ENCODE assay signal across 30 cellular contexts in the genomic region with DNA sequence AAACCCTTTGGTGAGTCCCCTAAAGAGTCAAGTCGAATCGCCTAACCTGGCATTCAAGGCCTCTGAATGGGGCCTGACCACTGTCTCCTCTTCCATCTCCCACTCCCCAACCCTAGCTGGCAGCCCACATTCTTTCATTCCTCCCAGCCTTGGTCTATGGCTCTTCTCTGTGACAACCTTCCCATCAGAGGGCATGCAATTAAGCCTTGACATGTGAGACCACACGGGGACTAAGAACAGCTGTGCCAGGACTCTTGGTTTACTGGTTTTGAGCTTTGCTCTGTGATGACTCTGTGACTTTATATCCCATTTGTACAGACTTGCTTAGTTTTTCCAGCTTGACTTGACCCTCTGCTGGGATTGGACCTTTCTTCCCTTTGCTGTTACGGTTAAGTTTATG.
"Had no signal": no experiment of that assay in that cellular context is flagged by ENCODE, and none has a peak within 500 bp of the region (broad histone marks: within the 10 kb centered on the region; RNA-seq: fewer than 3 reads in every experiment).

No MANE protein-coding gene starts in this region.

- DNase-seq: activated CD4-positive, alpha-beta memory T cell treated with anti-CD3 and anti-CD28 coated beads for 36 hours; activated CD4-positive, alpha-beta T cell treated with anti-CD3 and anti-CD28 coated beads for 36 hours; activated CD4-positive, alpha-beta T cell treated with anti-CD3 and anti-CD28 coated beads, Interleukin-2, amount 50 U/mL, for 1 hour; activated CD8-positive, alpha-beta memory T cell treated with anti-CD3 and anti-CD28 coated beads, Interleukin-2, amount 50 U/mL, for 4 hours; activated gamma-delta T cell treated with Interleukin-2 at 50 U/mL for 16 hours; activated naive CD4-positive, alpha-beta T cell treated with anti-CD3 and anti-CD28 coated beads for 36 hours; activated T-cell treated with anti-CD3 and anti-CD28 coated beads for 4 hours; activated T-cell treated with anti-CD3 and anti-CD28 coated beads, Interleukin-2, amount 50 U/mL, for 4 hours; adrenal gland; caudate nucleus; cerebellar nuclear complex; NCI-H1048; NCI-H1105 treated with DMSO at 0.1 percent for 48 hours; NCI-H1436; NCI-H1694; NCI-H1930; NCI-H2081 treated with DMSO at 0.1 percent for 48 hours; NCI-H446 treated with DMSO at 0.1 percent for 48 hours; NCI-H524; SHP77; SK-N-SH had no signal

- H3K4me3 ChIP-seq: adrenal gland, MG63, SJSA1 had no signal

- H3K27me3 ChIP-seq: MG63, SJSA1 had no signal

- H3K9me3 ChIP-seq: adrenal gland, SJSA1, SK-N-SH had no signal

- H3K4me2 ChIP-seq: SK-N-SH had no signal

- H3K36me3 ChIP-seq: adrenal gland, MG63, SJSA1 had no signal

- H3K9me3 Mint-ChIP-seq: activated CD4-positive, alpha-beta memory T cell treated with anti-CD3 and anti-CD28 coated beads for 36 hours; activated naive CD4-positive, alpha-beta T cell treated with anti-CD3 and anti-CD28 coated beads for 36 hours; activated naive CD4-positive, alpha-beta T cell treated with anti-CD3 and anti-CD28 coated beads, Interleukin-2, amount 50 U/mL, for 72 hours; activated T-cell treated with anti-CD3 and anti-CD28 coated beads, Interleukin-2, amount 50 U/mL, for 4 hours; activated T-helper 1 cell treated with anti-CD3 and anti-CD28 coated beads, Interleukin-12 subunit alpha, Interleukin-12 subunit beta, Interleukin-2, Interleukin-4 antibody, amounts not matched to agents 30 ng/mL and 10 ng/mL and 1 ng/mL, durations not matched to agents 14 hours and 24 hours and 36 hours; T-helper 1 cell treated with Interleukin-12 subunit alpha and Interleukin-12 subunit beta and Interleukin-4 antibody, amounts not matched to agents 30 μg/mL and 1 μg/mL, for 36 hours had no signal

- H3K27ac Mint-ChIP-seq: activated CD4-positive, alpha-beta memory T cell treated with anti-CD3 and anti-CD28 coated beads for 36 hours; activated CD4-positive, alpha-beta T cell treated with anti-CD3 and anti-CD28 coated beads for 36 hours; activated naive CD4-positive, alpha-beta T cell treated with anti-CD3 and anti-CD28 coated beads for 36 hours; activated naive CD4-positive, alpha-beta T cell treated with anti-CD3 and anti-CD28 coated beads, Interleukin-2, amount 50 U/mL, for 72 hours; activated T-helper 1 cell treated with anti-CD3 and anti-CD28 coated beads, Interleukin-12 subunit alpha, Interleukin-12 subunit beta, Interleukin-2, Interleukin-4 antibody, amounts not matched to agents 30 ng/mL and 10 ng/mL and 1 ng/mL, durations not matched to agents 14 hours and 24 hours and 36 hours; brain; T-helper 1 cell treated with Interleukin-12 subunit alpha and Interleukin-12 subunit beta and Interleukin-4 antibody, amounts not matched to agents 30 μg/mL and 1 μg/mL, for 36 hours; T-helper 2 cell treated with Interferon-gamma antibody and Interleukin-4, amounts not matched to agents 5 μg/mL and 100 μg/mL, for 36 hours had no signal

- H3K27ac ChIP-seq: adrenal gland, SJSA1 had no signal

- ATAC-seq: activated CD4-positive, alpha-beta T cell treated with anti-CD3 and anti-CD28 coated beads for 36 hours; activated CD4-positive, CD25-positive, alpha-beta regulatory T cell treated with anti-CD3 and anti-CD28 coated beads, Interleukin-2, amount 50 U/mL, for 24 hours; activated T-cell treated with anti-CD3 and anti-CD28 coated beads, Interleukin-2, amount 50 U/mL, for 4 hours; Panc1 had no signal

- H3K4me1 ChIP-seq: adrenal gland, SJSA1 had no signal

- H3K36me3 Mint-ChIP-seq: brain had no signal

- H3K9ac ChIP-seq: SK-N-SH had no signal

- H3K4me3 Mint-ChIP-seq: activated CD4-positive, alpha-beta memory T cell treated with anti-CD3 and anti-CD28 coated beads for 36 hours; activated CD4-positive, alpha-beta T cell treated with anti-CD3 and anti-CD28 coated beads for 36 hours; activated naive CD4-positive, alpha-beta T cell treated with anti-CD3 and anti-CD28 coated beads for 36 hours; activated T-cell treated with anti-CD3 and anti-CD28 coated beads, Interleukin-2, amount 50 U/mL, for 4 hours; activated T-helper 1 cell treated with anti-CD3 and anti-CD28 coated beads, Interleukin-12 subunit alpha, Interleukin-12 subunit beta, Interleukin-2, Interleukin-4 antibody, amounts not matched to agents 30 ng/mL and 10 ng/mL and 1 ng/mL, durations not matched to agents 14 hours and 24 hours and 36 hours; brain; T-helper 1 cell treated with Interleukin-12 subunit alpha and Interleukin-12 subunit beta and Interleukin-4 antibody, amounts not matched to agents 30 μg/mL and 1 μg/mL, for 36 hours; T-helper 2 cell treated with Interferon-gamma antibody and Interleukin-4, amounts not matched to agents 5 μg/mL and 100 μg/mL, for 36 hours had no signal
